Comparison of ENCODE assay signal across 1 cellular context in the genomic region with DNA sequence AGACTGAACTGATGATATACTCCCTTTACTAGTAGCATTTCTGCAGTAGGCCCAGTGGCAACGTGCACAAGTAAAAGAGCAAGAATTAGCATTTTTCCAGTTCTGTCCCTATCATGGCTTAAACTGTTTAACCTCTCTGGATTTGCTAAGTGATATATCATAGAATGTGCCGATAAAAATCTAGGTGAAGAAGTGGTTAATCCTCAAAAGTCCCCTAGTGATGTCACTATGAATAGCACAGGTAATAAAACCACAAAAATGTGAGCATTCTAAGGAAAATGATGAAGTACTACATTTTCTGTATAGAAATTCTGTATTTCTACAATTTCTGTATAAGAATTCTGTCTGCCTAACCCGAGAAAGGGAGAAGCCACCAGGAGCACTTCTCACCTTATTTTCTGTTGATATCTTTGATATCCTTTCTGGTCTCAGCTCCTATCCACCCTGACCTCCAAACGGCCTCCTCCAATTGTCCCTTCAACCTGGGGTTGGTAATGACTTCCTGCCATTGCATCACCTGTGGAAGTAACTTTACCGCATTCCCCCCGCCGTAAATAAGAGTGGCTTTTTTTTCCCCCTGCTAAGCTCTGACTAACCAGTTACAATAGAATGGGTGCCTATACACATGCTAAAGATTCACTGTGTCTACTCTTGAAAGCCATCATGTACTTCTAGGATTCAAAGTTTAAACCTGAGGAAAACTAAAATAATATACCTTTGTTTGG.
TF ChIP-seq lines count a peak whose summit lies in the region.

No MANE protein-coding gene starts in this region.

TF ChIP-seq in K562, 482 proteins besides CTCF, POLR2A, EP300 and RAD21 (continued from another document):
- TF ChIP-seq, protein P1, sequence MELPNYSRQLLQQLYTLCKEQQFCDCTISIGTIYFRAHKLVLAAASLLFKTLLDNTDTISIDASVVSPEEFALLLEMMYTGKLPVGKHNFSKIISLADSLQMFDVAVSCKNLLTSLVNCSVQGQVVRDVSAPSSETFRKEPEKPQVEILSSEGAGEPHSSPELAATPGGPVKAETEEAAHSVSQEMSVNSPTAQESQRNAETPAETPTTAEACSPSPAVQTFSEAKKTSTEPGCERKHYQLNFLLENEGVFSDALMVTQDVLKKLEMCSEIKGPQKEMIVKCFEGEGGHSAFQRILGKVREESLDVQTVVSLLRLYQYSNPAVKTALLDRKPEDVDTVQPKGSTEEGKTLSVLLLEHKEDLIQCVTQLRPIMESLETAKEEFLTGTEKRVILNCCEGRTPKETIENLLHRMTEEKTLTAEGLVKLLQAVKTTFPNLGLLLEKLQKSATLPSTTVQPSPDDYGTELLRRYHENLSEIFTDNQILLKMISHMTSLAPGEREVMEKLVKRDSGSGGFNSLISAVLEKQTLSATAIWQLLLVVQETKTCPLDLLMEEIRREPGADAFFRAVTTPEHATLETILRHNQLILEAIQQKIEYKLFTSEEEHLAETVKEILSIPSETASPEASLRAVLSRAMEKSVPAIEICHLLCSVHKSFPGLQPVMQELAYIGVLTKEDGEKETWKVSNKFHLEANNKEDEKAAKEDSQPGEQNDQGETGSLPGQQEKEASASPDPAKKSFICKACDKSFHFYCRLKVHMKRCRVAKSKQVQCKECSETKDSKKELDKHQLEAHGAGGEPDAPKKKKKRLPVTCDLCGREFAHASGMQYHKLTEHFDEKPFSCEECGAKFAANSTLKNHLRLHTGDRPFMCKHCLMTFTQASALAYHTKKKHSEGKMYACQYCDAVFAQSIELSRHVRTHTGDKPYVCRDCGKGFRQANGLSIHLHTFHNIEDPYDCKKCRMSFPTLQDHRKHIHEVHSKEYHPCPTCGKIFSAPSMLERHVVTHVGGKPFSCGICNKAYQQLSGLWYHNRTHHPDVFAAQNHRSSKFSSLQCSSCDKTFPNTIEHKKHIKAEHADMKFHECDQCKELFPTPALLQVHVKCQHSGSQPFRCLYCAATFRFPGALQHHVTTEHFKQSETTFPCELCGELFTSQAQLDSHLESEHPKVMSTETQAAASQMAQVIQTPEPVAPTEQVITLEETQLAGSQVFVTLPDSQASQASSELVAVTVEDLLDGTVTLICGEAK (IDR thresholded peaks at IDR 0.05) = 0 out of 2 replicates have a peak, but pooled peaks have one; percentile 19
- TF ChIP-seq, protein P1 (CRISPR knock-in tag; IDR thresholded peaks at IDR 0.05) = no peak
- TF ChIP-seq ARID1B (IDR thresholded peaks at IDR 0.05) (peak; percentile 28; the same call in 1 of the 2 replicates), JUND (IDR thresholded peaks at IDR 0.05; ENCODE audit: borderline replicate concordance, low read depth, low read length) (peak; percentile 54; the same call in 1 of the 2 replicates), JUND (tag; IDR thresholded peaks at IDR 0.05; ENCODE audit: borderline replicate concordance, low read depth, low read length) (no peak), SIRT6 (IDR thresholded peaks at IDR 0.05; ENCODE audit: low read depth, low read length) (no peak), CREB5 (CRISPR knock-in tag; IDR thresholded peaks at IDR 0.05) (no peak), ZNF217 (CRISPR knock-in tag; IDR thresholded peaks at IDR 0.05) (no peak), CHAMP1 (IDR thresholded peaks at IDR 0.05) (no peak)
- TF ChIP-seq, protein P2, sequence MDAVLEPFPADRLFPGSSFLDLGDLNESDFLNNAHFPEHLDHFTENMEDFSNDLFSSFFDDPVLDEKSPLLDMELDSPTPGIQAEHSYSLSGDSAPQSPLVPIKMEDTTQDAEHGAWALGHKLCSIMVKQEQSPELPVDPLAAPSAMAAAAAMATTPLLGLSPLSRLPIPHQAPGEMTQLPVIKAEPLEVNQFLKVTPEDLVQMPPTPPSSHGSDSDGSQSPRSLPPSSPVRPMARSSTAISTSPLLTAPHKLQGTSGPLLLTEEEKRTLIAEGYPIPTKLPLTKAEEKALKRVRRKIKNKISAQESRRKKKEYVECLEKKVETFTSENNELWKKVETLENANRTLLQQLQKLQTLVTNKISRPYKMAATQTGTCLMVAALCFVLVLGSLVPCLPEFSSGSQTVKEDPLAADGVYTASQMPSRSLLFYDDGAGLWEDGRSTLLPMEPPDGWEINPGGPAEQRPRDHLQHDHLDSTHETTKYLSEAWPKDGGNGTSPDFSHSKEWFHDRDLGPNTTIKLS (IDR thresholded peaks at IDR 0.05; ENCODE audit: borderline replicate concordance, low read depth) = no peak
